In genomic region chr22:40498454-40499186, GRCh38 we compare ENCODE assay signal across 10 cellular contexts.
DNase-seq lines count a peak whose midpoint lies in the region; ATAC-seq, FAIRE-seq and TF ChIP-seq lines count a peak whose summit lies in the region.
"Had no signal": no experiment of that assay in that cellular context is flagged by ENCODE, and none has a peak within 500 bp of the region (broad histone marks: within the 10 kb centered on the region; RNA-seq: fewer than 3 reads in every experiment).

No MANE protein-coding gene starts in this region.

- no peaks in the 10 kb centered on the region for H3K9me1 ChIP-seq in keratinocyte (ENCODE audit: control insufficient read depth, extremely low read depth, insufficient read depth, low read length)

- no peak overlapping the region for H3K4me3 Mint-ChIP-seq in activated T-helper 17 cell treated with anti-CD3 and anti-CD28 coated beads, Interleukin-2, amount 50 U/mL, for 72 hours
- H3K4me3 Mint-ChIP-seq in activated naive CD8-positive, alpha-beta T cell treated with anti-CD3 and anti-CD28 coated beads, Interleukin-2, amount 50 U/mL, for 24 hours, result no peak overlapping the region

- H2AFZ ChIP-seq in keratinocyte (ENCODE audit: control insufficient read depth, low read length), result no peak overlapping the region

- no peaks in the 10 kb centered on the region for H3K9me3 ChIP-seq in keratinocyte (ENCODE audit: control insufficient read depth, low read depth, low read length)

- H3K9ac ChIP-seq in keratinocyte (ENCODE audit: control insufficient read depth, extremely low read depth, insufficient read depth, low read length), result peak overlapping the region; percentile 16

- no peaks in the 10 kb centered on the region for H3K36me3 ChIP-seq in keratinocyte (ENCODE audit: control insufficient read depth in 2 of 2, extremely low read depth in 1 of 2, insufficient read depth in 2 of 2, low read length in 2 of 2)

- peak overlapping the region; percentile 75 for H3K4me2 ChIP-seq in keratinocyte (ENCODE audit: control insufficient read depth, extremely low read depth, insufficient read depth, low read depth, low read length)

- H3K27ac Mint-ChIP-seq in activated T-helper 17 cell treated with anti-CD3 and anti-CD28 coated beads, Interleukin-2, amount 50 U/mL, for 72 hours, result peak overlapping the region; percentile 80
- H3K27ac Mint-ChIP-seq in activated naive CD8-positive, alpha-beta T cell treated with anti-CD3 and anti-CD28 coated beads, Interleukin-2, amount 50 U/mL, for 24 hours, result no peak overlapping the region

- peaks cover 31% of the 10 kb centered on the region for H3K4me1 ChIP-seq in keratinocyte (ENCODE audit: control insufficient read depth, extremely low read depth, insufficient read depth, low read length)

- peak; percentile 25 for ATAC-seq in activated T-helper 17 cell treated with anti-CD3 and anti-CD28 coated beads, Interleukin-2, amount 50 U/mL, for 72 hours (replicated peaks)
- no peak for ATAC-seq in GM21367 (IDR thresholded peaks at IDR 0.05; ENCODE audit: unreplicated experiment)
- no peak for ATAC-seq in activated naive CD8-positive, alpha-beta T cell treated with anti-CD3 and anti-CD28 coated beads, Interleukin-2, amount 50 U/mL, for 24 hours
- no peak for ATAC-seq in HG03521 (IDR thresholded peaks at IDR 0.05; ENCODE audit: unreplicated experiment)

- H3K27me3 ChIP-seq in keratinocyte (ENCODE audit: control insufficient read depth, extremely low read depth, insufficient read depth, low read length), result no peaks in the 10 kb centered on the region

- no peaks in the 10 kb centered on the region for H4K20me1 ChIP-seq in keratinocyte (ENCODE audit: control insufficient read depth, extremely low read depth, insufficient read depth, low read length)

- H3K27me3 Mint-ChIP-seq in activated T-helper 17 cell treated with anti-CD3 and anti-CD28 coated beads, Interleukin-2, amount 50 U/mL, for 72 hours, result no peaks in the 10 kb centered on the region
- no peaks in the 10 kb centered on the region for H3K27me3 Mint-ChIP-seq in activated naive CD8-positive, alpha-beta T cell treated with anti-CD3 and anti-CD28 coated beads, Interleukin-2, amount 50 U/mL, for 24 hours

- H3K4me1 Mint-ChIP-seq in activated T-helper 17 cell treated with anti-CD3 and anti-CD28 coated beads, Interleukin-2, amount 50 U/mL, for 72 hours, result peaks cover 28% of the 10 kb centered on the region
- peaks cover 26% of the 10 kb centered on the region for H3K4me1 Mint-ChIP-seq in activated naive CD8-positive, alpha-beta T cell treated with anti-CD3 and anti-CD28 coated beads, Interleukin-2, amount 50 U/mL, for 24 hours

- no peak for TF ChIP-seq CTCF in HFF-Myc (IDR thresholded peaks at IDR 0.05; ENCODE audit: low read depth, low read length, missing control alignments)
- no peak for TF ChIP-seq CTCF in keratinocyte (optimal IDR thresholded peaks at IDR 0.05 in 1 of 3, IDR thresholded peaks at IDR 0.05 in 1 of 3, conservative IDR thresholded peaks at IDR 0.05 in 1 of 3; ENCODE audit: extremely low read depth in 1 of 3, insufficient read depth in 2 of 3, low read length in 3 of 3)

- peak overlapping the region; percentile 83 for H3K27ac ChIP-seq in keratinocyte (ENCODE audit: control insufficient read depth, insufficient read depth, low read length)

- FAIRE-seq in keratinocyte (lab: Jason Lieb, UNC), result peak; percentile 98
- FAIRE-seq: G401.6 had no signal

- DNase-seq in A172 (ENCODE audit: low spot score) (peak; percentile 94), HFF-Myc (ENCODE audit: extremely low read depth, low read depth) (peak; percentile 80), keratinocyte (ENCODE audit: low read depth, low spot score) (peak; percentile 93)
- DNase-seq in stimulated activated CD8-positive, alpha-beta memory T cell treated with anti-CD3 and anti-CD28 coated beads, Interleukin-4, amount 100 ng/mL, for 48 hours, result no peak
- DNase-seq in activated naive CD8-positive, alpha-beta T cell treated with anti-CD3 and anti-CD28 coated beads, Interleukin-2, amount 50 U/mL, for 24 hours, result no peak
- DNase-seq: NCI-H1048 had no signal

- peaks cover 12% of the 10 kb centered on the region for H3K36me3 Mint-ChIP-seq in activated T-helper 17 cell treated with anti-CD3 and anti-CD28 coated beads, Interleukin-2, amount 50 U/mL, for 72 hours (ENCODE audit: low read depth)
- peaks cover 4% of the 10 kb centered on the region for H3K36me3 Mint-ChIP-seq in activated naive CD8-positive, alpha-beta T cell treated with anti-CD3 and anti-CD28 coated beads, Interleukin-2, amount 50 U/mL, for 24 hours (ENCODE audit: low read depth)

- H3K79me2 ChIP-seq in keratinocyte (ENCODE audit: control insufficient read depth, insufficient read depth, low read length), result peaks cover 20% of the 10 kb centered on the region

- H3K9me3 Mint-ChIP-seq in activated T-helper 17 cell treated with anti-CD3 and anti-CD28 coated beads, Interleukin-2, amount 50 U/mL, for 72 hours, result no peaks in the 10 kb centered on the region
- no peaks in the 10 kb centered on the region for H3K9me3 Mint-ChIP-seq in activated naive CD8-positive, alpha-beta T cell treated with anti-CD3 and anti-CD28 coated beads, Interleukin-2, amount 50 U/mL, for 24 hours

- dilution Hi-C loops in keratinocyte (cut with MboI; ENCODE audit: extremely low pct_ligation_motif_present, low sequenced_read_pairs), result no loop called here

- H3K4me3 ChIP-seq in HFF-Myc (replicated peaks; ENCODE audit: low read depth, low read length), result no peak overlapping the region
- peak overlapping the region in 2 of 3 experiments; percentile 9 to 44 for H3K4me3 ChIP-seq in keratinocyte (ENCODE audit: control insufficient read depth in 2 of 3, extremely low read depth in 1 of 3, insufficient read depth in 2 of 3, low read depth in 1 of 3, low read length in 3 of 3)

Comparison
In these comparisons a context has a peak if more than half of its experiments do, and no peak if none do; other contexts are left out.
1. DNase-seq: peak in A172 (single experiment), HFF-Myc (single experiment) and keratinocyte (single experiment); none in stimulated activated CD8-positive, alpha-beta memory T cell treated with anti-CD3 and anti-CD28 coated beads, Interleukin-4, amount 100 ng/mL, for 48 hours (single experiment) and activated naive CD8-positive, alpha-beta T cell treated with anti-CD3 and anti-CD28 coated beads, Interleukin-2, amount 50 U/mL, for 24 hours (single experiment).